Comparison of ENCODE assay signal across 18 cellular contexts in genomic region chr15:96252148-96252547, GRCh38.
"Had no signal": no experiment of that assay in that cellular context is flagged by ENCODE, and none has a peak within 500 bp of the region (broad histone marks: within the 10 kb centered on the region; RNA-seq: fewer than 3 reads in every experiment).

No MANE protein-coding gene starts in this region.

- H3K27ac ChIP-seq: breast epithelium, esophagus muscularis mucosa, right atrium auricular region, thyroid gland had no signal

- H3K9me3 ChIP-seq: breast epithelium, esophagus muscularis mucosa, mucosa of descending colon, right atrium auricular region, thyroid gland had no signal

- DNase-seq: activated CD4-positive, alpha-beta T cell treated with anti-CD3 and anti-CD28 coated beads for 48 hours; activated CD4-positive, CD25-positive, alpha-beta regulatory T cell; activated CD8-positive, alpha-beta T cell treated with anti-CD3 and anti-CD28 coated beads for 36 hours; activated naive CD4-positive, alpha-beta T cell treated with anti-CD3 and anti-CD28 coated beads for 36 hours; activated T-cell treated with anti-CD3 and anti-CD28 coated beads, Interleukin-2, amount 50 U/mL, for 4 hours; aorta; cerebellar nuclear complex; cortex of kidney; effector CD8-positive, alpha-beta T cell; mucosa of descending colon; naive B cell; stimulated activated CD4-positive, alpha-beta T cell treated with anti-CD3 and anti-CD28 coated beads, Interleukin-2, amount 100 ng/mL, for 24 hours; stimulated activated naive CD4-positive, alpha-beta T cell treated with Interleukin-2 at 50 U/mL for 16 hours; T1000; thyroid gland had no signal

- H3K4me3 ChIP-seq: breast epithelium, esophagus muscularis mucosa, mucosa of descending colon, right atrium auricular region, thyroid gland had no signal

- H3K36me3 ChIP-seq: breast epithelium, right atrium auricular region, thyroid gland had no signal

- H3K4me1 ChIP-seq: breast epithelium, esophagus muscularis mucosa, right atrium auricular region, thyroid gland had no signal

- ATAC-seq: activated CD8-positive, alpha-beta T cell treated with anti-CD3 and anti-CD28 coated beads for 36 hours; activated T-cell treated with anti-CD3 and anti-CD28 coated beads, Interleukin-2, amount 50 U/mL, for 4 hours; mucosa of descending colon had no signal

- H3K27me3 ChIP-seq: breast epithelium, esophagus muscularis mucosa, right atrium auricular region, thyroid gland had no signal
